Comparison of ENCODE assay signal across 12 cellular contexts in the genomic region with DNA sequence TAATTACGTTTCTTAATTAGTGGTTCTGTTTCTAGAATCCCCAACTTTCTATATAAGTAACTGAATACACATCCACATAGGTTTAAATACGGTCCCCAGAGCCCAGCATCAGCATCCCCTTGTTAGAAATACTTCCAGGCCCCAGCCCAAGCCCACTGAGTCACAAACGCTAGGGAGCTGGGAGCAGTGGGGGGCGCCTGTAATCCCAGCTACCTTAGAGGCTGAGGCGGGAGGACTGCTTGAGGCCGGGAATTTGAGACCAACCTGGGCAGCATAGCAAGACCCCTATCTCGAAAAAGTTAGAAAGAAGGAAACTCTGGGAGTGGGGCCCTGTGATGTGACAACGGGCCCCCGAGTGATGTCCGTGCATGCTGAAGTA. TPM values are rescaled to one million over a fixed set of nuclear protein-coding genes. Genes with fewer than 3 reads are reported as not detected.
DNase-seq lines count a peak whose midpoint lies in the region; ATAC-seq and TF ChIP-seq lines count a peak whose summit lies in the region.
"Had no signal": no experiment of that assay in that cellular context is flagged by ENCODE, and none has a peak within 500 bp of the region (broad histone marks: within the 10 kb centered on the region; RNA-seq: fewer than 3 reads in every experiment).

No MANE protein-coding gene starts in this region.

- H3K27me3 ChIP-seq in HCT116 (ENCODE audit: insufficient read depth, low read length) (no peaks in the 10 kb centered on the region), right cardiac atrium (ENCODE audit: control insufficient read depth, insufficient read depth) (no peaks in the 10 kb centered on the region)

- H3K27me3 Mint-ChIP-seq in activated CD4-positive, alpha-beta memory T cell treated with anti-CD3 and anti-CD28 coated beads for 36 hours = peaks cover 47% of the 10 kb centered on the region
- peaks cover 49 to 67% of the 10 kb centered on the region in 2 donors for H3K27me3 Mint-ChIP-seq in effector memory CD8-positive, alpha-beta T cell

- H3K4me1 ChIP-seq in HCT116 (ENCODE audit: control insufficient read depth in 1 of 2, insufficient read depth in 2 of 2, low read length in 2 of 2) (peaks cover 2 to 29% of the 10 kb centered on the region in 2 experiments; a peak in 2 of 4 replicates), right cardiac atrium (ENCODE audit: control insufficient read depth, insufficient read depth, low read length) (no peaks in the 10 kb centered on the region)

- H3K36me3 ChIP-seq in HCT116 (ENCODE audit: control insufficient read depth in 1 of 2, insufficient read depth in 2 of 2, low read length in 2 of 2) = no peaks in the 10 kb centered on the region

- no peak for TF ChIP-seq POLR2A in HCT116 (IDR thresholded peaks at IDR 0.05; ENCODE audit: borderline replicate concordance, extremely low read depth, insufficient read depth, insufficient read length)

- DNase-seq in HCT116 (ENCODE audit: low read depth, low spot score) (no peak), right cardiac atrium (peak in 1 of 3 donors; percentile 24)
- DNase-seq in activated CD4-positive, alpha-beta memory T cell treated with anti-CD3 and anti-CD28 coated beads for 36 hours = no peak
- DNase-seq in effector memory CD8-positive, alpha-beta T cell = no peak
- DNase-seq in activated CD4-positive, CD25-positive, alpha-beta regulatory T cell treated with anti-CD3 and anti-CD28 coated beads, Interleukin-2, amount 50 U/mL, for 72 hours = no peak
- no peak for DNase-seq in stimulated activated naive CD4-positive, alpha-beta T cell (lab: John Stamatoyannopoulos, UW)
- DNase-seq: activated CD8-positive, alpha-beta memory T cell treated with anti-CD3 and anti-CD28 coated beads, Interleukin-2, amount 50 U/mL, for 48 hours; cerebellar nuclear complex; Karpas-422; stimulated activated CD4-positive, alpha-beta T cell treated with anti-CD3 and anti-CD28 coated beads, Interleukin-4, amount 100 ng/mL, for 1 hour had no signal

- H3K4me2 ChIP-seq in HCT116 (ENCODE audit: low read length) = peak overlapping the region; percentile 65

- TF ChIP-seq RAD21 in HCT116 (IDR thresholded peaks at IDR 0.05; ENCODE audit: low read depth) = no peak

- no peaks in the 10 kb centered on the region for H4K20me1 ChIP-seq in HCT116 (ENCODE audit: insufficient read depth)

- peak overlapping the region; percentile 39 for H3K9ac ChIP-seq in HCT116 (ENCODE audit: low read length)

- no peaks in the 10 kb centered on the region for H3K79me2 ChIP-seq in HCT116 (ENCODE audit: insufficient read depth, low read length)

- H2AFZ ChIP-seq in HCT116 (ENCODE audit: low read depth, low read length, poor library complexity, severe bottlenecking) = no peak overlapping the region

- H3K9me2 ChIP-seq in HCT116 (ENCODE audit: insufficient read depth) = no peaks in the 10 kb centered on the region

- H3K27ac Mint-ChIP-seq in activated CD4-positive, alpha-beta memory T cell treated with anti-CD3 and anti-CD28 coated beads for 36 hours = no peak overlapping the region
- no peak overlapping the region for H3K27ac Mint-ChIP-seq in effector memory CD8-positive, alpha-beta T cell

- CTCF ChIA-PET in HCT116 (lab: Charles Lee) = no interaction called here
- CTCF ChIA-PET in activated CD4-positive, alpha-beta memory T cell treated with anti-CD3 and anti-CD28 coated beads for 36 hours (lab: Charles Lee) = no interaction called here

- H3K27ac ChIP-seq in HCT116 (ENCODE audit: low read depth, low read length) = no peak overlapping the region
- peak overlapping the region; percentile 54 for H3K27ac ChIP-seq in right cardiac atrium (ENCODE audit: low read length)
- H3K27ac ChIP-seq in skin epidermis = peak overlapping the region in 11 of 21 experiments; percentile 22 to 90 (median 73)

- peak overlapping the region; percentile 35 for H3K4me3 Mint-ChIP-seq in activated CD4-positive, alpha-beta memory T cell treated with anti-CD3 and anti-CD28 coated beads for 36 hours
- H3K4me3 Mint-ChIP-seq in effector memory CD8-positive, alpha-beta T cell = peak overlapping the region in 1 of 2 donors; percentile 42

- no peak for TF ChIP-seq CTCF in HCT116 (IDR thresholded peaks at IDR 0.05 in 2 of 3, conservative IDR thresholded peaks at IDR 0.05 in 1 of 3; ENCODE audit: borderline replicate concordance in 1 of 3, insufficient read depth in 1 of 3, low read depth in 2 of 3, low read length in 2 of 3)

- H3K4me1 Mint-ChIP-seq in activated CD4-positive, alpha-beta memory T cell treated with anti-CD3 and anti-CD28 coated beads for 36 hours (ENCODE audit: low read depth) = peaks cover 6% of the 10 kb centered on the region
- H3K4me1 Mint-ChIP-seq in effector memory CD8-positive, alpha-beta T cell (ENCODE audit: low read depth in 2 of 2) = no peaks in the 10 kb centered on the region

- H3K9me3 ChIP-seq in HCT116 (ENCODE audit: control insufficient read depth in 1 of 2, insufficient read depth in 1 of 2, low read depth in 1 of 2, low read length in 2 of 2) = no peaks in the 10 kb centered on the region
- no peaks in the 10 kb centered on the region for H3K9me3 ChIP-seq in right cardiac atrium (ENCODE audit: control insufficient read depth, low read length)

- ATAC-seq in HCT116 (no peak), right cardiac atrium (no peak), HG03565 (IDR thresholded peaks at IDR 0.05; ENCODE audit: unreplicated experiment) (no peak)
- ATAC-seq in effector memory CD8-positive, alpha-beta T cell (replicated peaks) = no peak

- H3K36me3 Mint-ChIP-seq in activated CD4-positive, alpha-beta memory T cell treated with anti-CD3 and anti-CD28 coated beads for 36 hours = no peaks in the 10 kb centered on the region
- no peaks in the 10 kb centered on the region for H3K36me3 Mint-ChIP-seq in effector memory CD8-positive, alpha-beta T cell (ENCODE audit: insufficient read depth)

- POLR2A ChIA-PET in HCT116 (lab: Charles Lee) = no interaction called here
- POLR2A ChIA-PET in activated CD4-positive, alpha-beta memory T cell treated with anti-CD3 and anti-CD28 coated beads for 36 hours (lab: Charles Lee) = no interaction called here

- WGBS in right cardiac atrium = 88% methylated on average over 10 of the region's 10 CpGs

- peak overlapping the region; percentile 7 to 32; a peak in 1 of 4 replicates for H3K4me3 ChIP-seq in HCT116 (replicated peaks in 1 of 2; ENCODE audit: low read depth in 1 of 2, low read length in 2 of 2)
- H3K4me3 ChIP-seq in right cardiac atrium (ENCODE audit: low read length) = no peak overlapping the region
- peak overlapping the region in 4 of 7 experiments; percentile 44 to 49 (median 48) for H3K4me3 ChIP-seq in skin epidermis

- intact Hi-C loops in HCT116 (cut with micrococcal nuclease) = no loop called here
- intact Hi-C loops in activated CD4-positive, alpha-beta memory T cell treated with anti-CD3 and anti-CD28 coated beads for 36 hours (cut with micrococcal nuclease) = no loop called here
- intact Hi-C loops in right cardiac atrium (cut with DNase I) = no loop called here

- H3K9me3 Mint-ChIP-seq in activated CD4-positive, alpha-beta memory T cell treated with anti-CD3 and anti-CD28 coated beads for 36 hours = no peaks in the 10 kb centered on the region
- no peaks in the 10 kb centered on the region for H3K9me3 Mint-ChIP-seq in effector memory CD8-positive, alpha-beta T cell

- no TSS peak for BruUV-seq in HCT116 (replicated peaks; lab: Mats Ljungman, UMichigan)

- RAD21 ChIA-PET in HCT116 (lab: Charles Lee; ENCODE audit: low non-redundant PET in 1 of 2, low total read pairs in 2 of 2, uncharacterized antibody in 2 of 2, unreplicated experiment in 2 of 2) = no interaction called here

TF ChIP-seq in HCT116, 20 proteins besides CTCF, POLR2A, EP300 and RAD21:
- TF ChIP-seq CBX3 (IDR thresholded peaks at IDR 0.05; ENCODE audit: low read depth) (no peak), JUND (IDR thresholded peaks at IDR 0.05) (no peak), CEBPB (IDR thresholded peaks at IDR 0.05; ENCODE audit: low read depth) (no peak), SIN3A (IDR thresholded peaks at IDR 0.05; ENCODE audit: low read depth) (no peak), YY1 (IDR thresholded peaks at IDR 0.05; ENCODE audit: extremely low read depth, insufficient replicate concordance, low read depth, low read length) (no peak), SP1 (IDR thresholded peaks at IDR 0.05; ENCODE audit: low read depth) (no peak), POLR2AphosphoS5 (IDR thresholded peaks at IDR 0.05; ENCODE audit: low read depth, low read length) (no peak)

RNA-seq across cellular contexts. Expression of gene PPP1R3G, which starts 1.3 kb away (rescaled TPM):
- total RNA-seq in HCT116 (2021; ENCODE audit: unreplicated experiment) (0.27 TPM), right cardiac atrium (10 to 100 TPM in 3 of 4 donors, 1 to 10 TPM in 1; 6.7 to 19.5 (median 16.2) TPM)
- 0.30 and 0.31 TPM in 2 replicates for polyA plus RNA-seq in HCT116 (2012)
- not detected for total RNA-seq in activated CD4-positive, alpha-beta memory T cell treated with anti-CD3 and anti-CD28 coated beads for 36 hours
- 10.9 TPM for polyA plus RNA-seq in right cardiac atrium
